In the genomic region with DNA sequence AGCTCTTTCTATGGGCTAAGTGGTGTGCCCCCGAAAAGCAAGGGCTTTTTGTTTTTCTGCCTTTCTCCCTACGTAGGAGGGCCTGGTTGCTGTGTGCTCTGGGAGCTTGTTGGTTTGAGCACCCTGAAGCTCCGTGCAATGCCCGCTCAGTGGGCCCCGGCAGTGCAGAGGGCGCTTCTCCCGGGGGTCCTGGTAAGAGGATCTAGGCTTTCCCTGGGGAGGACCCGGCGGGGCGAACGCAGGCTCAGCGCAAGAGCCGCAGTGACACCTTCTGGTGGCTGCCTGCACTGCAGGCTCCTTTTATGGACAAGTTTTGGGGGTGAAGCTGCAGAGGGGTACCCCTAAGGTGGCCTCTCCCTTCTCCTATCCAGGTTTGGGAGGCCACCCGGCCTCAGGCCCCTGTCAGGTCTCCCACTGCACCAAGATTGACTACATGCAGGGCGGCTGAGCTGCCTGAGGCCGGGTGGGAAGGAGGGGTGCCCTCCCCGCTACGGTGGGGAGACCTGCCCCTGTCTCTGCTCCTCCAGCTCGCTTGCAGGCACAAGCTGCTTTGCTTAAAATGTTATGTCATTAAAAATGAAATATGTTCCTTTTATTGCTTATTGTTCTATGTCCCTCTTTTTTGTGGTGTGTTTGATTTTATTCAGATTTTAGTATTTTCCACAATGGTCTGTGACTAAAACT, we compare ENCODE assay signal across 9 cellular contexts.
DNase-seq lines count a peak whose midpoint lies in the region; ATAC-seq, FAIRE-seq and TF ChIP-seq lines count a peak whose summit lies in the region.
"Had no signal": no experiment of that assay in that cellular context is flagged by ENCODE, and none has a peak within 500 bp of the region (broad histone marks: within the 10 kb centered on the region; RNA-seq: fewer than 3 reads in every experiment).

No MANE protein-coding gene starts in this region.

- FAIRE-seq in urothelium cell line (lab: Jason Lieb, UNC): peak; percentile 72

- no peak overlapping the region for H3K27ac ChIP-seq in left ventricle myocardium inferior (replicated peaks)
- H3K27ac ChIP-seq in SU-DHL-6 (ENCODE audit: low read depth, low read length): no peak overlapping the region
- H3K27ac ChIP-seq: SK-N-MC had no signal

- H3K9ac ChIP-seq in SU-DHL-6 (ENCODE audit: low read length): no peak overlapping the region

- peak; percentile 70 for TF ChIP-seq CTCF in left ventricle myocardium inferior (IDR thresholded peaks at IDR 0.05; ENCODE audit: borderline replicate concordance)
- peak; percentile 88 for TF ChIP-seq CTCF in SU-DHL-6 (IDR thresholded peaks at IDR 0.05; ENCODE audit: insufficient read depth, low read length, poor library complexity, severe bottlenecking)

- H3K4me3 ChIP-seq in left ventricle myocardium inferior (no peak overlapping the region), SU-DHL-6 (ENCODE audit: insufficient read depth, low read length, poor library complexity, severe bottlenecking) (no peak overlapping the region)
- H3K4me3 ChIP-seq: SK-N-MC had no signal

- DNase-seq in left ventricle myocardium inferior (no peak), cardiac septum (ENCODE audit: low spot score) (no peak), inferior parietal cortex (ENCODE audit: extremely low spot score) (peak; percentile 68), urothelium cell line (ENCODE audit: low spot score) (peak; percentile 48), A172 (ENCODE audit: low spot score) (no peak)

- no peaks in the 10 kb centered on the region for H3F3A ChIP-seq in SU-DHL-6 (ENCODE audit: insufficient read depth)

- no peak overlapping the region for H3K4me2 ChIP-seq in SU-DHL-6 (ENCODE audit: low read depth, low read length, poor library complexity, severe bottlenecking)

- H3K36me3 ChIP-seq in left ventricle myocardium inferior (no peaks in the 10 kb centered on the region), SU-DHL-6 (ENCODE audit: low read length) (no peaks in the 10 kb centered on the region)

- no peak overlapping the region for H2AFZ ChIP-seq in SU-DHL-6 (ENCODE audit: low read depth, low read length, severe bottlenecking)

- H3K27me3 ChIP-seq in left ventricle myocardium inferior (ENCODE audit: low read depth): peaks cover 46% of the 10 kb centered on the region
- H3K27me3 ChIP-seq in SU-DHL-6 (ENCODE audit: low read length): no peaks in the 10 kb centered on the region

- H3K79me2 ChIP-seq in SU-DHL-6 (ENCODE audit: insufficient read depth, low read length): no peaks in the 10 kb centered on the region

- ATAC-seq in HG02938 (IDR thresholded peaks at IDR 0.05; ENCODE audit: unreplicated experiment) (no peak), GM21360 (IDR thresholded peaks at IDR 0.05; ENCODE audit: unreplicated experiment) (no peak)

- no peaks in the 10 kb centered on the region for H4K20me1 ChIP-seq in SU-DHL-6 (ENCODE audit: low read depth, low read length)

- no peaks in the 10 kb centered on the region for H3K4me1 ChIP-seq in left ventricle myocardium inferior

- no peaks in the 10 kb centered on the region for H3K9me3 ChIP-seq in left ventricle myocardium inferior (replicated peaks)
- H3K9me3 ChIP-seq in SU-DHL-6 (ENCODE audit: insufficient read depth, low read length): no peaks in the 10 kb centered on the region

- no peaks in the 10 kb centered on the region for H3K9me2 ChIP-seq in SU-DHL-6 (replicated peaks; ENCODE audit: insufficient read depth, low read length)

- intact Hi-C loops in left ventricle myocardium inferior (cut with micrococcal nuclease): no loop called here
- intact Hi-C loops in cardiac septum (cut with DNase I): loop anchor here (2.0 to 10.0 kb wide), 2 partner anchors 294 to 468 kb away; no protein-coding TSS in a partner anchor

Comparison
In these comparisons a context has a peak if more than half of its experiments do, and no peak if none do; other contexts are left out.
1. DNase-seq: peak in inferior parietal cortex (single experiment) and urothelium cell line (single experiment); none in left ventricle myocardium inferior (single experiment), cardiac septum (single experiment) and A172 (single experiment).